11 cellular contexts compared by ENCODE assay signal in the genomic region with DNA sequence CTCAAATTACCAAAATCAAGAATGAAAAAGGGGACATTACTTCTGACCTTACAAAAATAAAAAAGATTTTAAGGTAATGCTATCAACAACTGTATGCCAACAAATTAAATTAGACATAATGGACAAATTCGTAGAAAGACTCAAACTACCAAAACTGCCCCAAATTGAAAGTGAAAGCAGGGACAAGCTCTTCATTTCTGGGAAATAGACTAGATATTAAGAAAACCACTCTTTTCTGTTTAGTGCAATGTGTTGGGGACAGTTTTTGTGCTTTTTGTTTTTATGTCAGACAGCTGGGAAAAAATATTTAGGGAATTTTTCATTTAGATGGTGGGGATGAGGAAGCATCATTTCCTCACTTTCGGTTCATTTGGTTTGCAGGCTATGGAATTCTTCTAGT. TPM values are rescaled to one million over a fixed set of nuclear protein-coding genes. Genes with fewer than 3 reads are reported as not detected.
DNase-seq lines count a peak whose midpoint lies in the region; ATAC-seq, FAIRE-seq and TF ChIP-seq lines count a peak whose summit lies in the region.
"Had no signal": no experiment of that assay in that cellular context is flagged by ENCODE, and none has a peak within 500 bp of the region (broad histone marks: within the 10 kb centered on the region; RNA-seq: fewer than 3 reads in every experiment).

No MANE protein-coding gene starts in this region.

- no peak overlapping the region for H3K14ac ChIP-seq in IMR-90 (replicated peaks; ENCODE audit: low read depth, low read length)

- no peak for FAIRE-seq in frontal cortex (lab: Jason Lieb, UNC)

- H3K4me2 ChIP-seq in IMR-90 (ENCODE audit: low read depth, low read length) = peak overlapping the region; percentile 79

- H3K9ac ChIP-seq in IMR-90 (ENCODE audit: low read depth, low read length) = no peak overlapping the region

- BruUV-seq in IMR-90 (replicated peaks; lab: Mats Ljungman, UMichigan) = no TSS peak

- H4K5ac ChIP-seq in IMR-90 (ENCODE audit: low read depth, low read length) = no peak overlapping the region

- H2AK5ac ChIP-seq in IMR-90 (ENCODE audit: low read depth, low read length) = no peak overlapping the region

- H3K79me1 ChIP-seq in IMR-90 (ENCODE audit: low read depth in 1 of 2, low read length in 2 of 2) = no peaks in the 10 kb centered on the region; a peak in 1 of 4 replicates

- peaks cover 0 to 11% (median 0%) of the 10 kb centered on the region in 5 donors for H3K27me3 Mint-ChIP-seq in naive thymus-derived CD4-positive, alpha-beta T cell

- ATAC-seq in IMR-90 (ENCODE audit: low read depth) (no peak), HG03108 (IDR thresholded peaks at IDR 0.05; ENCODE audit: unreplicated experiment) (no peak)
- no peak for ATAC-seq in naive thymus-derived CD4-positive, alpha-beta T cell
- ATAC-seq: left colon had no signal

- no peak overlapping the region; the same call in 1 of the 2 replicates for H3K18ac ChIP-seq in IMR-90 (ENCODE audit: low read depth, low read length)

- no peak overlapping the region for H2AK9ac ChIP-seq in IMR-90 (replicated peaks; ENCODE audit: low read depth, low read length, poor library complexity)

- no CpG with 5 or more reads among the region's 2 CpGs for WGBS in IMR-90 (ENCODE audit: extremely low coverage in 2 of 2, insufficient read length in 1 of 2), 2 experiments

- 0 out of 2 replicates have a peak overlapping the region, but pooled peaks have one; percentile 5 for H3K4me3 ChIP-seq in AG04450 (ENCODE audit: low read depth, low read length)
- no peak overlapping the region for H3K4me3 ChIP-seq in IMR-90 (ENCODE audit: insufficient read depth, low read depth, low read length)
- peak overlapping the region in 1 of 2 donors; percentile 45 for H3K4me3 ChIP-seq in cardiac fibroblast (replicated peaks in 1 of 2; ENCODE audit: low read depth in 2 of 2, low read length in 2 of 2)
- H3K4me3 ChIP-seq in naive thymus-derived CD4-positive, alpha-beta T cell (ENCODE audit: low read length) = peak overlapping the region; percentile 40

- no peak for DNase-seq in AG04450 (ENCODE audit: low read depth, low spot score)
- DNase-seq in IMR-90 = no peak
- peak; percentile 12 to 29 for DNase-seq in cardiac fibroblast (ENCODE audit: low read depth in 2 of 2)
- peak in 5 of 9 donors; percentile 17 to 39 (median 30) for DNase-seq in naive thymus-derived CD4-positive, alpha-beta T cell
- no peak for DNase-seq in frontal cortex (ENCODE audit: low spot score in 2 of 2)
- DNase-seq in NCI-H2196 treated with DMSO at 0.1 percent for 48 hours (lab: John Stamatoyannopoulos, UW; ENCODE audit: unreplicated experiment) = no peak
- no peak for DNase-seq in cortex of kidney (lab: John Stamatoyannopoulos, UW)
- DNase-seq: caudate nucleus, left colon, NCI-H510A treated with DMSO at 0.1 percent for 48 hours had no signal

- no peak overlapping the region for H2BK5ac ChIP-seq in IMR-90 (ENCODE audit: low read depth, low read length, poor library complexity, severe bottlenecking)

- POLR2A ChIA-PET in AG04450 (lab: Yijun Ruan, JAX) (no interaction called here), IMR-90 (lab: Charles Lee; ENCODE audit: unreplicated experiment) (no interaction called here)
- POLR2A ChIA-PET in naive thymus-derived CD4-positive, alpha-beta T cell (lab: Charles Lee) = interaction anchor here (0.6 to 2.3 kb wide), 5 partner anchors 11 to 56 kb away, joined by 3 to 10 read pairs (median 4); a partner anchor contains a TSS

- H3K36me3 ChIP-seq in IMR-90 (ENCODE audit: control insufficient read depth, insufficient read depth, low read length) = no peaks in the 10 kb centered on the region
- no peaks in the 10 kb centered on the region for H3K36me3 ChIP-seq in naive thymus-derived CD4-positive, alpha-beta T cell (ENCODE audit: control insufficient read depth in 2 of 3, insufficient read depth in 3 of 3, low read length in 3 of 3)

- no peaks in the 10 kb centered on the region for H3K9me3 ChIP-seq in AG04450 (ENCODE audit: control insufficient read depth, insufficient read depth, low read length)
- H3K9me3 ChIP-seq in IMR-90 (ENCODE audit: control insufficient read depth, insufficient read depth, low read length) = no peaks in the 10 kb centered on the region
- H3K9me3 ChIP-seq in naive thymus-derived CD4-positive, alpha-beta T cell (ENCODE audit: control insufficient read depth in 2 of 3, low read length in 3 of 3) = no peaks in the 10 kb centered on the region

- no peak overlapping the region for H2AFZ ChIP-seq in IMR-90 (replicated peaks; ENCODE audit: low read length, poor library complexity)

- CTCF ChIA-PET in AG04450 (lab: Charles Lee) = interaction anchor here (1.5 to 2.5 kb wide), 4 partner anchors 16 to 288 kb away, joined by 6 to 14 read pairs (median 8); no protein-coding TSS in a partner anchor
- CTCF ChIA-PET in IMR-90 (lab: Yijun Ruan, JAX) = interaction anchor here (1.8 to 3.2 kb wide), 2 partner anchors 16 to 289 kb away, joined by 7 to 11 read pairs; no protein-coding TSS in a partner anchor
- CTCF ChIA-PET in naive thymus-derived CD4-positive, alpha-beta T cell (lab: Charles Lee) = interaction anchor here (0.7 to 2.7 kb wide), 4 partner anchors 71 to 288 kb away, joined by 3 to 13 read pairs (median 4); no protein-coding TSS in a partner anchor

- H3K56ac ChIP-seq in IMR-90 (ENCODE audit: extremely low read depth, insufficient read depth, low read length) = no peak overlapping the region

- H2BK120ac ChIP-seq in IMR-90 (ENCODE audit: low read depth, low read length) = no peak overlapping the region

- no peak for TF ChIP-seq CTCF in AG04450 (IDR thresholded peaks at IDR 0.05; ENCODE audit: low read depth, low read length)
- TF ChIP-seq CTCF in IMR-90 (conservative IDR thresholded peaks at IDR 0.05; ENCODE audit: low read depth, low read length) = no peak
- no peak for TF ChIP-seq CTCF in cardiac fibroblast (IDR thresholded peaks at IDR 0.05; ENCODE audit: low read depth, low read length)

- dilution Hi-C loops in IMR-90 (cut with HindIII; ENCODE audit: low sequenced_read_pairs, unreplicated experiment) = no loop called here

- peaks cover 5 to 33% (median 14%) of the 10 kb centered on the region in 5 donors for H3K36me3 Mint-ChIP-seq in naive thymus-derived CD4-positive, alpha-beta T cell

- peaks cover 9 to 41% (median 30%) of the 10 kb centered on the region in 7 donors for H3K4me1 Mint-ChIP-seq in naive thymus-derived CD4-positive, alpha-beta T cell

- no peaks in the 10 kb centered on the region for H4K20me1 ChIP-seq in IMR-90 (ENCODE audit: insufficient read depth, low read length)

- H3K27ac ChIP-seq in AG04450 (ENCODE audit: low read depth, low read length) (no peak overlapping the region), IMR-90 (ENCODE audit: insufficient read depth, low read length) (no peak overlapping the region)
- H3K27ac ChIP-seq in naive thymus-derived CD4-positive, alpha-beta T cell (ENCODE audit: low read depth, low read length) = peak overlapping the region; percentile 58

- H4K91ac ChIP-seq in IMR-90 (ENCODE audit: insufficient read depth, low read depth, low read length) = no peak overlapping the region

- H2BK20ac ChIP-seq in IMR-90 (ENCODE audit: low read depth, low read length) = no peak overlapping the region

- no peak overlapping the region for H2BK15ac ChIP-seq in IMR-90 (ENCODE audit: low read depth, low read length)

- no peak overlapping the region for H3K4ac ChIP-seq in IMR-90 (ENCODE audit: low read depth, low read length)

- in situ Hi-C loops in IMR-90 (cut with MboI; ENCODE audit: low sequenced_read_pairs) = no loop called here

- TF ChIP-seq POLR2A in IMR-90 (IDR thresholded peaks at IDR 0.05; ENCODE audit: low read depth, low read length) = no peak

- H3K9me3 Mint-ChIP-seq in naive thymus-derived CD4-positive, alpha-beta T cell = peaks cover 0 to 26% (median 15%) of the 10 kb centered on the region in 11 donors

- no peak for TF ChIP-seq RAD21 in IMR-90 (IDR thresholded peaks at IDR 0.05; ENCODE audit: low read length)

- no peak overlapping the region for H3K23ac ChIP-seq in IMR-90 (ENCODE audit: low read depth, low read length)

- H3K27ac Mint-ChIP-seq in naive thymus-derived CD4-positive, alpha-beta T cell = peak overlapping the region; percentile 85 to 95 (median 91)

- no peaks in the 10 kb centered on the region for H3K9me1 ChIP-seq in IMR-90 (ENCODE audit: insufficient read depth, low read length)

- no peak overlapping the region for H4K8ac ChIP-seq in IMR-90 (ENCODE audit: low read depth in 2 of 2, low read length in 2 of 2)

- H3K4me3 Mint-ChIP-seq in naive thymus-derived CD4-positive, alpha-beta T cell = peak overlapping the region; percentile 85 to 95 (median 89)

- H3K4me1 ChIP-seq in IMR-90 (ENCODE audit: control insufficient read depth, insufficient read depth, low read length) = peaks cover 2% of the 10 kb centered on the region
- H3K4me1 ChIP-seq in naive thymus-derived CD4-positive, alpha-beta T cell (ENCODE audit: control insufficient read depth in 2 of 2, insufficient read depth in 2 of 2, low read length in 2 of 2) = peaks cover 5 to 6% of the 10 kb centered on the region in 2 donors

- intact Hi-C loops in IMR-90 (cut with micrococcal nuclease) = no loop called here
- intact Hi-C loops in naive thymus-derived CD4-positive, alpha-beta T cell (cut with micrococcal nuclease) = loop anchor here (1.0 to 5.0 kb wide), 3 partner anchors 9 to 387 kb away; a partner anchor contains a TSS

- H3K27me3 ChIP-seq in AG04450 (ENCODE audit: control insufficient read depth, insufficient read depth, low read length) = peaks cover 2% of the 10 kb centered on the region
- 0 out of 2 replicates have a peak, but pooled peaks cover 1% of the 10 kb centered on the region for H3K27me3 ChIP-seq in IMR-90 (ENCODE audit: control insufficient read depth, insufficient read depth, low read length)
- H3K27me3 ChIP-seq in naive thymus-derived CD4-positive, alpha-beta T cell (ENCODE audit: control insufficient read depth in 2 of 2, insufficient read depth in 2 of 2, low read length in 2 of 2) = no peaks in the 10 kb centered on the region

RNA-seq across cellular contexts. Expression of a gene that starts 4.9 kb away (rescaled TPM):
- polyA plus RNA-seq in AG04450 (2011; rRNA removed) (86.2 and 103 TPM in 2 replicates), IMR-90 (2012; rRNA removed) (39.3 and 40.1 TPM in 2 replicates)
- polyA minus RNA-seq in AG04450 (2011; rRNA and poly(A)+ RNA removed) = 115 and 149 TPM in 2 replicates
- total RNA-seq in IMR-90 (2012; rRNA removed) (108 and 118 TPM in 2 replicates), frontal cortex (1.2 TPM)
- 11.7 and 17.1 TPM in 2 replicates for polyA plus RNA-seq in IMR-90 (2012; cell fraction: cytosol; rRNA removed)
- 25.0 and 184 TPM in 2 replicates for polyA plus RNA-seq in IMR-90 (2012; cell fraction: nucleus; rRNA removed; ENCODE audit: low replicate concordance)
- total RNA-seq in naive thymus-derived CD4-positive, alpha-beta T cell = 100 to 1,000 TPM in 1 of 5 experiments, 10 to 100 TPM in 4; 17.1 to 319 (median 51.9) TPM
- polyA plus RNA-seq in naive thymus-derived CD4-positive, alpha-beta T cell = 10 to 100 TPM; 34.3 to 57.5 TPM

RNA-seq across cellular contexts. Expression of a gene that starts 47.3 kb away (rescaled TPM):
- polyA plus RNA-seq in AG04450 (2011; rRNA removed) = 77.1 and 94.1 TPM in 2 replicates
- 73.0 and 91.2 TPM in 2 replicates for polyA minus RNA-seq in AG04450 (2011; rRNA and poly(A)+ RNA removed)
- 42.5 and 50.0 TPM in 2 replicates for total RNA-seq in IMR-90 (2012; rRNA removed)
- 20.5 and 21.9 TPM in 2 replicates for polyA plus RNA-seq in IMR-90 (2012; rRNA removed)
- polyA plus RNA-seq in IMR-90 (2012; cell fraction: cytosol; rRNA removed) = 7.8 and 18.4 TPM in 2 replicates
- 6.9 and 32.6 TPM in 2 replicates for polyA plus RNA-seq in IMR-90 (2012; cell fraction: nucleus; rRNA removed; ENCODE audit: low replicate concordance)
- total RNA-seq in naive thymus-derived CD4-positive, alpha-beta T cell = 10 to 100 TPM; 15.9 to 39.9 (median 31.9) TPM
- 10 to 100 TPM; 11.1 to 11.9 TPM for polyA plus RNA-seq in naive thymus-derived CD4-positive, alpha-beta T cell
- total RNA-seq in frontal cortex = 0.82 TPM

RNA-seq across cellular contexts. Expression of a gene that starts 56.0 kb away (rescaled TPM):
- polyA plus RNA-seq in AG04450 (2011; rRNA removed) = 56.8 and 67.9 TPM in 2 replicates
- 38.0 and 41.4 TPM in 2 replicates for polyA minus RNA-seq in AG04450 (2011; rRNA and poly(A)+ RNA removed)
- 12.8 and 17.7 TPM in 2 replicates for total RNA-seq in IMR-90 (2012; rRNA removed)
- 6.7 and 8.2 TPM in 2 replicates for polyA plus RNA-seq in IMR-90 (2012; rRNA removed)
- polyA plus RNA-seq in IMR-90 (2012; cell fraction: cytosol; rRNA removed) = 4.1 and 4.5 TPM in 2 replicates
- polyA plus RNA-seq in IMR-90 (2012; cell fraction: nucleus; rRNA removed; ENCODE audit: low replicate concordance) = 2.2 and 10.3 TPM in 2 replicates
- 100 to 1,000 TPM in 3 of 5 experiments, 10 to 100 TPM in 2; 74.0 to 200 (median 185) TPM for total RNA-seq in naive thymus-derived CD4-positive, alpha-beta T cell
- 100 to 1,000 TPM in 1 of 2 donors, 10 to 100 TPM in 1; 73.8 to 104 TPM for polyA plus RNA-seq in naive thymus-derived CD4-positive, alpha-beta T cell
- total RNA-seq in frontal cortex = not detected

Comparison
In these comparisons a context has a peak if more than half of its experiments do, and no peak if none do; other contexts are left out.
1. DNase-seq: peak in cardiac fibroblast (2 of 2) and naive thymus-derived CD4-positive, alpha-beta T cell (5 of 9); none in AG04450 (single experiment), IMR-90 (single experiment), frontal cortex (0 of 2), NCI-H2196 treated with DMSO at 0.1 percent for 48 hours (single experiment) and cortex of kidney (single experiment).
2. RNA of a gene that starts 56.0 kb away (total RNA-seq): 74.0 to 200 TPM in naive thymus-derived CD4-positive, alpha-beta T cell and 12.8 to 17.7 TPM in IMR-90; not detected in frontal cortex (single experiment); every median in the first group is over 10 times any median in the second.